1 cellular context compared by ENCODE assay signal in the genomic region with DNA sequence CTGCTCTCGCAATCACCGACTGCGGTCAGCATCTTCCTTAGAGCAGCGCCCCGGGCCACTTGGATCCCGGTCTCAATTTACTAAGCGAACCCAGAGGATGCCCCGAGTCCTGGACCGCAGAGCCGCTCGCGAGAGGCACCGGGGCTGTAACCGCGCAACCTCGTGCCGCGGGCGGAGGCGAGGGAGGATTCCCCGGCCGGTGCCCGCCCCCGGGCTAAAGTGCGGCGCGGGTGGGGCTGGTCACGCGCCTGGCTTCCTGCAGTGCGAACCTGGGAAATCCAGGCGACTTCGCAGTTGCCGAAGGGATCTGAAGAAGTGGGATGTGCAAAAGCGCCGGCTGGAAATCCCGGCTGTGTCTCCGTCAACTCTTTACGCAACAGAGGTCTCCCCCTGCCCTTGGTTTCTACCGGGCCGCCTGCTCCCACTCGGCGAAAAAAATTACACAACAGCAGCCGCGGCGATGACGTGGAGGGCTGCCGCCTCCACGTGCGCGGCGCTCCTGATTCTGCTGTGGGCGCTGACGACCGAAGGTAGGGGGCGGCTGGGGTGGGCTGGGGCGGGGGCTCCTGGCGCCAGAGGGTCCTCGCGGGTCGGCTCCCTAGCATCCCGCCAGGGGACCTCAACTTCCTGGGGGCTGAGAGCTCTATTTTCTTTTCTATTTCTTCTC.
TF ChIP-seq lines count a peak whose summit lies in the region.

A gene with protein sequence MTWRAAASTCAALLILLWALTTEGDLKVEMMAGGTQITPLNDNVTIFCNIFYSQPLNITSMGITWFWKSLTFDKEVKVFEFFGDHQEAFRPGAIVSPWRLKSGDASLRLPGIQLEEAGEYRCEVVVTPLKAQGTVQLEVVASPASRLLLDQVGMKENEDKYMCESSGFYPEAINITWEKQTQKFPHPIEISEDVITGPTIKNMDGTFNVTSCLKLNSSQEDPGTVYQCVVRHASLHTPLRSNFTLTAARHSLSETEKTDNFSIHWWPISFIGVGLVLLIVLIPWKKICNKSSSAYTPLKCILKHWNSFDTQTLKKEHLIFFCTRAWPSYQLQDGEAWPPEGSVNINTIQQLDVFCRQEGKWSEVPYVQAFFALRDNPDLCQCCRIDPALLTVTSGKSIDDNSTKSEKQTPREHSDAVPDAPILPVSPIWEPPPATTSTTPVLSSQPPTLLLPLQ (plus strand): TSS at position 291 of the 667 bp plus-strand sequence. CDS start 170 bp downstream, at position 461.

TF ChIP-seq in HEK293, 187 proteins besides CTCF, POLR2A, EP300 and RAD21 (continued from another document and continues in another):
- TF ChIP-seq, protein P1, sequence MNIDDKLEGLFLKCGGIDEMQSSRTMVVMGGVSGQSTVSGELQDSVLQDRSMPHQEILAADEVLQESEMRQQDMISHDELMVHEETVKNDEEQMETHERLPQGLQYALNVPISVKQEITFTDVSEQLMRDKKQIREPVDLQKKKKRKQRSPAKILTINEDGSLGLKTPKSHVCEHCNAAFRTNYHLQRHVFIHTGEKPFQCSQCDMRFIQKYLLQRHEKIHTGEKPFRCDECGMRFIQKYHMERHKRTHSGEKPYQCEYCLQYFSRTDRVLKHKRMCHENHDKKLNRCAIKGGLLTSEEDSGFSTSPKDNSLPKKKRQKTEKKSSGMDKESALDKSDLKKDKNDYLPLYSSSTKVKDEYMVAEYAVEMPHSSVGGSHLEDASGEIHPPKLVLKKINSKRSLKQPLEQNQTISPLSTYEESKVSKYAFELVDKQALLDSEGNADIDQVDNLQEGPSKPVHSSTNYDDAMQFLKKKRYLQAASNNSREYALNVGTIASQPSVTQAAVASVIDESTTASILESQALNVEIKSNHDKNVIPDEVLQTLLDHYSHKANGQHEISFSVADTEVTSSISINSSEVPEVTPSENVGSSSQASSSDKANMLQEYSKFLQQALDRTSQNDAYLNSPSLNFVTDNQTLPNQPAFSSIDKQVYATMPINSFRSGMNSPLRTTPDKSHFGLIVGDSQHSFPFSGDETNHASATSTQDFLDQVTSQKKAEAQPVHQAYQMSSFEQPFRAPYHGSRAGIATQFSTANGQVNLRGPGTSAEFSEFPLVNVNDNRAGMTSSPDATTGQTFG (tag by site-specific recombination; IDR thresholded peaks at IDR 0.05; ENCODE audit: borderline replicate concordance): no peak
- TF ChIP-seq KLF9 (tag by site-specific recombination; IDR thresholded peaks at IDR 0.05; ENCODE audit: low read depth) (peak; percentile 36; the same call in 1 of the 2 replicates), SP3 (tag by site-specific recombination; IDR thresholded peaks at IDR 0.05) (peak; percentile 54), ZBTB20 (tag by site-specific recombination; IDR thresholded peaks at IDR 0.05) (peak; percentile 70; the same call in 1 of the 2 replicates), ZNF174 (tag by site-specific recombination; IDR thresholded peaks at IDR 0.05) (no peak), KLF16 (tag by site-specific recombination; IDR thresholded peaks at IDR 0.05) (peak; percentile 63; the same call in 1 of the 2 replicates), ZNF10 (tag by site-specific recombination; IDR thresholded peaks at IDR 0.05) (0 out of 2 replicates have a peak, but pooled peaks have one; percentile 21), SETDB1 (IDR thresholded peaks at IDR 0.05; ENCODE audit: insufficient read length, low read length) (peak; percentile 9), TCF7L2 (IDR thresholded peaks at IDR 0.05; ENCODE audit: borderline replicate concordance, low read depth, low read length) (no peak), ZNF202 (tag by site-specific recombination; IDR thresholded peaks at IDR 0.05; ENCODE audit: borderline replicate concordance) (no peak), ZNF623 (tag by site-specific recombination; IDR thresholded peaks at IDR 0.05) (no peak), ZNF146 (tag by site-specific recombination; IDR thresholded peaks at IDR 0.05) (no peak), GFI1B (tag by site-specific recombination; IDR thresholded peaks at IDR 0.05) (no peak), KLF8 (tag by site-specific recombination; IDR thresholded peaks at IDR 0.05) (peak; percentile 56), GLI4 (tag by site-specific recombination; IDR thresholded peaks at IDR 0.05) (no peak), ZNF335 (tag by site-specific recombination; conservative IDR thresholded peaks at IDR 0.05) (peak; percentile 77), ZBTB8A (tag by site-specific recombination; IDR thresholded peaks at IDR 0.05) (peak; percentile 90), ZNF561 (tag by site-specific recombination; IDR thresholded peaks at IDR 0.05; ENCODE audit: borderline replicate concordance) (0 out of 2 replicates have a peak, but pooled peaks have one; percentile 27), ZNF248 (tag by site-specific recombination; IDR thresholded peaks at IDR 0.05) (no peak), PRDM1 (tag by site-specific recombination; IDR thresholded peaks at IDR 0.05) (no peak), EGR2 (tag by site-specific recombination; IDR thresholded peaks at IDR 0.05; ENCODE audit: low read depth) (peak; percentile 88), SP7 (tag by site-specific recombination; IDR thresholded peaks at IDR 0.05) (peak; percentile 61)
- TF ChIP-seq, protein P2, sequence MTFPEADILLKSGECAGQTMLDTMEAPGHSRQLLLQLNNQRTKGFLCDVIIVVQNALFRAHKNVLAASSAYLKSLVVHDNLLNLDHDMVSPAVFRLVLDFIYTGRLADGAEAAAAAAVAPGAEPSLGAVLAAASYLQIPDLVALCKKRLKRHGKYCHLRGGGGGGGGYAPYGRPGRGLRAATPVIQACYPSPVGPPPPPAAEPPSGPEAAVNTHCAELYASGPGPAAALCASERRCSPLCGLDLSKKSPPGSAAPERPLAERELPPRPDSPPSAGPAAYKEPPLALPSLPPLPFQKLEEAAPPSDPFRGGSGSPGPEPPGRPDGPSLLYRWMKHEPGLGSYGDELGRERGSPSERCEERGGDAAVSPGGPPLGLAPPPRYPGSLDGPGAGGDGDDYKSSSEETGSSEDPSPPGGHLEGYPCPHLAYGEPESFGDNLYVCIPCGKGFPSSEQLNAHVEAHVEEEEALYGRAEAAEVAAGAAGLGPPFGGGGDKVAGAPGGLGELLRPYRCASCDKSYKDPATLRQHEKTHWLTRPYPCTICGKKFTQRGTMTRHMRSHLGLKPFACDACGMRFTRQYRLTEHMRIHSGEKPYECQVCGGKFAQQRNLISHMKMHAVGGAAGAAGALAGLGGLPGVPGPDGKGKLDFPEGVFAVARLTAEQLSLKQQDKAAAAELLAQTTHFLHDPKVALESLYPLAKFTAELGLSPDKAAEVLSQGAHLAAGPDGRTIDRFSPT (tag by site-specific recombination; IDR thresholded peaks at IDR 0.05): peak; percentile 35; the same call in 1 of the 2 replicates
- TF ChIP-seq, protein P3, sequence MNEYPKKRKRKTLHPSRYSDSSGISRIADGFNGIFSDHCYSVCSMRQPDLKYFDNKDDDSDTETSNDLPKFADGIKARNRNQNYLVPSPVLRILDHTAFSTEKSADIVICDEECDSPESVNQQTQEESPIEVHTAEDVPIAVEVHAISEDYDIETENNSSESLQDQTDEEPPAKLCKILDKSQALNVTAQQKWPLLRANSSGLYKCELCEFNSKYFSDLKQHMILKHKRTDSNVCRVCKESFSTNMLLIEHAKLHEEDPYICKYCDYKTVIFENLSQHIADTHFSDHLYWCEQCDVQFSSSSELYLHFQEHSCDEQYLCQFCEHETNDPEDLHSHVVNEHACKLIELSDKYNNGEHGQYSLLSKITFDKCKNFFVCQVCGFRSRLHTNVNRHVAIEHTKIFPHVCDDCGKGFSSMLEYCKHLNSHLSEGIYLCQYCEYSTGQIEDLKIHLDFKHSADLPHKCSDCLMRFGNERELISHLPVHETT (tag by site-specific recombination; IDR thresholded peaks at IDR 0.05): no peak
- TF ChIP-seq, protein P4, sequence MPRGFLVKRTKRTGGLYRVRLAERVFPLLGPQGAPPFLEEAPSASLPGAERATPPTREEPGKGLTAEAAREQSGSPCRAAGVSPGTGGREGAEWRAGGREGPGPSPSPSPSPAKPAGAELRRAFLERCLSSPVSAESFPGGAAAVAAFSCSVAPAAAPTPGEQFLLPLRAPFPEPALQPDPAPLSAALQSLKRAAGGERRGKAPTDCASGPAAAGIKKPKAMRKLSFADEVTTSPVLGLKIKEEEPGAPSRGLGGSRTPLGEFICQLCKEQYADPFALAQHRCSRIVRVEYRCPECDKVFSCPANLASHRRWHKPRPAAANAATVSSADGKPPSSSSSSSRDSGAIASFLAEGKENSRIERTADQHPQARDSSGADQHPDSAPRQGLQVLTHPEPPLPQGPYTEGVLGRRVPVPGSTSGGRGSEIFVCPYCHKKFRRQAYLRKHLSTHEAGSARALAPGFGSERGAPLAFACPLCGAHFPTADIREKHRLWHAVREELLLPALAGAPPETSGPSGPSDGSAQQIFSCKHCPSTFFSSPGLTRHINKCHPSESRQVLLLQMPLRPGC (tag by site-specific recombination; IDR thresholded peaks at IDR 0.05): no peak
- TF ChIP-seq, protein P5, sequence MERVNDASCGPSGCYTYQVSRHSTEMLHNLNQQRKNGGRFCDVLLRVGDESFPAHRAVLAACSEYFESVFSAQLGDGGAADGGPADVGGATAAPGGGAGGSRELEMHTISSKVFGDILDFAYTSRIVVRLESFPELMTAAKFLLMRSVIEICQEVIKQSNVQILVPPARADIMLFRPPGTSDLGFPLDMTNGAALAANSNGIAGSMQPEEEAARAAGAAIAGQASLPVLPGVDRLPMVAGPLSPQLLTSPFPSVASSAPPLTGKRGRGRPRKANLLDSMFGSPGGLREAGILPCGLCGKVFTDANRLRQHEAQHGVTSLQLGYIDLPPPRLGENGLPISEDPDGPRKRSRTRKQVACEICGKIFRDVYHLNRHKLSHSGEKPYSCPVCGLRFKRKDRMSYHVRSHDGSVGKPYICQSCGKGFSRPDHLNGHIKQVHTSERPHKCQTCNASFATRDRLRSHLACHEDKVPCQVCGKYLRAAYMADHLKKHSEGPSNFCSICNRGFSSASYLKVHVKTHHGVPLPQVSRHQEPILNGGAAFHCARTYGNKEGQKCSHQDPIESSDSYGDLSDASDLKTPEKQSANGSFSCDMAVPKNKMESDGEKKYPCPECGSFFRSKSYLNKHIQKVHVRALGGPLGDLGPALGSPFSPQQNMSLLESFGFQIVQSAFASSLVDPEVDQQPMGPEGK (tag by site-specific recombination; IDR thresholded peaks at IDR 0.05): peak; percentile 88
- TF ChIP-seq, protein P6, sequence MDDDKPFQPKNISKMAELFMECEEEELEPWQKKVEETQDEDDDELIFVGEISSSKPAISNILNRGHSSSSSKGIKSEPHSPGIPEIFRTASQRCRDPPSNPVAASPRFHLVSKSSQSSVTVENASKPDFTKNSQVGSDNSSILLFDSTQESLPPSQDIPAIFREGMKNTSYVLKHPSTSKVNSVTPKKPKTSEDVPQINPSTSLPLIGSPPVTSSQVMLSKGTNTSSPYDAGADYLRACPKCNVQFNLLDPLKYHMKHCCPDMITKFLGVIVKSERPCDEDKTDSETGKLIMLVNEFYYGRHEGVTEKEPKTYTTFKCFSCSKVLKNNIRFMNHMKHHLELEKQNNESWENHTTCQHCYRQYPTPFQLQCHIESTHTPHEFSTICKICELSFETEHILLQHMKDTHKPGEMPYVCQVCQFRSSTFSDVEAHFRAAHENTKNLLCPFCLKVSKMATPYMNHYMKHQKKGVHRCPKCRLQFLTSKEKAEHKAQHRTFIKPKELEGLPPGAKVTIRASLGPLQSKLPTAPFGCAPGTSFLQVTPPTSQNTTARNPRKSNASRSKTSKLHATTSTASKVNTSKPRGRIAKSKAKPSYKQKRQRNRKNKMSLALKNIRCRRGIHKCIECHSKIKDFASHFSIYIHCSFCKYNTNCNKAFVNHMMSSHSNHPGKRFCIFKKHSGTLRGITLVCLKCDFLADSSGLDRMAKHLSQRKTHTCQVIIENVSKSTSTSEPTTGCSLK (tag by site-specific recombination; IDR thresholded peaks at IDR 0.05): no peak
- TF ChIP-seq, protein P7, sequence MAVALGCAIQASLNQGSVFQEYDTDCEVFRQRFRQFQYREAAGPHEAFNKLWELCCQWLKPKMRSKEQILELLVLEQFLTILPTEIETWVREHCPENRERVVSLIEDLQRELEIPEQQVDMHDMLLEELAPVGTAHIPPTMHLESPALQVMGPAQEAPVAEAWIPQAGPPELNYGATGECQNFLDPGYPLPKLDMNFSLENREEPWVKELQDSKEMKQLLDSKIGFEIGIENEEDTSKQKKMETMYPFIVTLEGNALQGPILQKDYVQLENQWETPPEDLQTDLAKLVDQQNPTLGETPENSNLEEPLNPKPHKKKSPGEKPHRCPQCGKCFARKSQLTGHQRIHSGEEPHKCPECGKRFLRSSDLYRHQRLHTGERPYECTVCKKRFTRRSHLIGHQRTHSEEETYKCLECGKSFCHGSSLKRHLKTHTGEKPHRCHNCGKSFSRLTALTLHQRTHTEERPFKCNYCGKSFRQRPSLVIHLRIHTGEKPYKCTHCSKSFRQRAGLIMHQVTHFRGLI (tag by site-specific recombination; IDR thresholded peaks at IDR 0.05): no peak
- TF ChIP-seq, protein P8, sequence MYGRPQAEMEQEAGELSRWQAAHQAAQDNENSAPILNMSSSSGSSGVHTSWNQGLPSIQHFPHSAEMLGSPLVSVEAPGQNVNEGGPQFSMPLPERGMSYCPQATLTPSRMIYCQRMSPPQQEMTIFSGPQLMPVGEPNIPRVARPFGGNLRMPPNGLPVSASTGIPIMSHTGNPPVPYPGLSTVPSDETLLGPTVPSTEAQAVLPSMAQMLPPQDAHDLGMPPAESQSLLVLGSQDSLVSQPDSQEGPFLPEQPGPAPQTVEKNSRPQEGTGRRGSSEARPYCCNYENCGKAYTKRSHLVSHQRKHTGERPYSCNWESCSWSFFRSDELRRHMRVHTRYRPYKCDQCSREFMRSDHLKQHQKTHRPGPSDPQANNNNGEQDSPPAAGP (tag by site-specific recombination; IDR thresholded peaks at IDR 0.05): no peak
- TF ChIP-seq, protein P9, sequence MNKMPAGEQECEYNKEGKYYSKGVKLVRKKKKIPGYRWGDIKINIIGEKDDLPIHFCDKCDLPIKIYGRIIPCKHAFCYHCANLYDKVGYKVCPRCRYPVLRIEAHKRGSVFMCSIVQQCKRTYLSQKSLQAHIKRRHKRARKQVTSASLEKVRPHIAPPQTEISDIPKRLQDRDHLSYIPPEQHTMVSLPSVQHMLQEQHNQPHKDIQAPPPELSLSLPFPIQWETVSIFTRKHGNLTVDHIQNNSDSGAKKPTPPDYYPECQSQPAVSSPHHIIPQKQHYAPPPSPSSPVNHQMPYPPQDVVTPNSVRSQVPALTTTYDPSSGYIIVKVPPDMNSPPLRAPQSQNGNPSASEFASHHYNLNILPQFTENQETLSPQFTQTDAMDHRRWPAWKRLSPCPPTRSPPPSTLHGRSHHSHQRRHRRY (tag by site-specific recombination; IDR thresholded peaks at IDR 0.05): no peak
